ENCODE assay signal across 25 cellular contexts in genomic region chr13:113052971-113053370, GRCh38. TPM values are rescaled to one million over a fixed set of nuclear protein-coding genes. Genes with fewer than 3 reads are reported as not detected.
A peak's percentile ranks its signal among the peaks of the same experiment; 100 is the strongest.
DNase-seq lines count a peak whose midpoint lies in the region; ATAC-seq and TF ChIP-seq lines count a peak whose summit lies in the region.
"Had no signal": no experiment of that assay in that cellular context is flagged by ENCODE, and none has a peak within 500 bp of the region (broad histone marks: within the 10 kb centered on the region; RNA-seq: fewer than 3 reads in every experiment).

No MANE protein-coding gene starts in this region.

- TF ChIP-seq CTCF in left ventricle myocardium inferior (IDR thresholded peaks at IDR 0.05; ENCODE audit: borderline replicate concordance) (no peak), chondrocyte (IDR thresholded peaks at IDR 0.05) (no peak), type B pancreatic cell (conservative IDR thresholded peaks at IDR 0.05) (no peak), nephron progenitor cell (IDR thresholded peaks at IDR 0.05) (no peak)

- no peak overlapping the region for H3K4me3 ChIP-seq in left ventricle myocardium inferior
- peak overlapping the region in 1 of 2 donors; percentile 6 for H3K4me3 ChIP-seq in neuronal stem cell (ENCODE audit: low read length in 2 of 2)
- H3K4me3 ChIP-seq: BLaER1, K562, MG63, SJCRH30 had no signal

- H3K4me2 ChIP-seq in neuronal stem cell (ENCODE audit: insufficient read depth, low read length, poor library complexity, severe bottlenecking) = no peak overlapping the region
- H3K4me2 ChIP-seq: BLaER1 had no signal

- no peak overlapping the region for H4K91ac ChIP-seq in neuronal stem cell (ENCODE audit: low read depth, low read length, poor library complexity)

- H3K4ac ChIP-seq in neuronal stem cell (ENCODE audit: low read length) = no peak overlapping the region

- H3K9me3 Mint-ChIP-seq in chondrocyte (ENCODE audit: low read depth) (no peaks in the 10 kb centered on the region), type B pancreatic cell (no peaks in the 10 kb centered on the region), nephron progenitor cell (no peaks in the 10 kb centered on the region)

- H2BK120ac ChIP-seq in neuronal stem cell (ENCODE audit: low read depth, low read length) = no peak overlapping the region

- H2BK5ac ChIP-seq in neuronal stem cell (ENCODE audit: low read length) = no peak overlapping the region

- no peak overlapping the region for H2AFZ ChIP-seq in neuronal stem cell (ENCODE audit: low read length)

- no peak overlapping the region for H3K18ac ChIP-seq in neuronal stem cell (ENCODE audit: low read length)

- ATAC-seq in Right ventricle myocardium inferior = no peak
- ATAC-seq: K562, Panc1 had no signal

- no peak overlapping the region for H3K9ac ChIP-seq in neuronal stem cell (ENCODE audit: low read depth, low read length, poor library complexity)
- H3K9ac ChIP-seq: BLaER1 had no signal

- H3K4me1 Mint-ChIP-seq in chondrocyte (ENCODE audit: low read depth) (peaks cover 4% of the 10 kb centered on the region), type B pancreatic cell (ENCODE audit: unreplicated experiment) (peaks cover 10% of the 10 kb centered on the region), nephron progenitor cell (peaks cover 39% of the 10 kb centered on the region)

- H3K9me3 ChIP-seq in left ventricle myocardium inferior (replicated peaks) (no peaks in the 10 kb centered on the region), neuronal stem cell (replicated peaks in 1 of 2; ENCODE audit: control insufficient read depth in 2 of 2, insufficient read depth in 1 of 2, low read depth in 1 of 2, low read length in 2 of 2) (peaks cover 6 to 12% of the 10 kb centered on the region in 2 donors)
- H3K9me3 ChIP-seq: MG63, SJCRH30 had no signal

- H3K79me1 ChIP-seq in neuronal stem cell (ENCODE audit: low read depth, low read length) = peaks cover 4% of the 10 kb centered on the region

- peaks cover 11% of the 10 kb centered on the region for H3K36me3 ChIP-seq in left ventricle myocardium inferior
- peaks cover 0 to 2% of the 10 kb centered on the region in 2 donors for H3K36me3 ChIP-seq in neuronal stem cell (replicated peaks in 1 of 2; ENCODE audit: control insufficient read depth in 2 of 2, insufficient read depth in 2 of 2, low read length in 2 of 2)
- H3K36me3 ChIP-seq: BLaER1, MG63, SJCRH30 had no signal

- WGBS in neuronal stem cell (ENCODE audit: extremely low coverage in 2 of 2, insufficient read length in 2 of 2, insufficient replicate concordance in 1 of 2), 2 donors = no CpG with 5 or more reads among the region's 13 CpGs

- H2BK15ac ChIP-seq in neuronal stem cell (ENCODE audit: low read length) = no peak overlapping the region

- no peak overlapping the region for H3K27ac Mint-ChIP-seq in chondrocyte (ENCODE audit: unreplicated experiment)
- peak overlapping the region; percentile 10 for H3K27ac Mint-ChIP-seq in type B pancreatic cell
- no peak overlapping the region for H3K27ac Mint-ChIP-seq in nephron progenitor cell
- H3K27ac Mint-ChIP-seq: CD4-positive, alpha-beta memory T cell had no signal

- H3K36me3 Mint-ChIP-seq in chondrocyte (ENCODE audit: low read depth) (peaks cover 3% of the 10 kb centered on the region), type B pancreatic cell (peaks cover 5% of the 10 kb centered on the region), nephron progenitor cell (ENCODE audit: low read depth) (peaks cover 5% of the 10 kb centered on the region)

- H4K8ac ChIP-seq in neuronal stem cell (ENCODE audit: low read depth, low read length) = no peak overlapping the region

- intact Hi-C loops in Right ventricle myocardium inferior (cut with DNase I) (no loop called here), left ventricle myocardium inferior (cut with micrococcal nuclease) (loop anchor here (5.0 kb wide), 1 partner anchor 296 kb away; no protein-coding TSS in a partner anchor)

- H3K27ac ChIP-seq in left ventricle myocardium inferior (replicated peaks) (no peak overlapping the region), neuronal stem cell (replicated peaks; ENCODE audit: low read length) (no peak overlapping the region)
- H3K27ac ChIP-seq: 22Rv1, BLaER1, SJCRH30 had no signal

- DNase-seq in Right ventricle myocardium inferior (ENCODE audit: missing footprints) (peak; percentile 53), left ventricle myocardium inferior (no peak), chondrocyte (ENCODE audit: low spot score) (peak; percentile 61), neuronal stem cell (ENCODE audit: low spot score) (no peak), type B pancreatic cell (ENCODE audit: extremely low spot score, unreplicated experiment) (no peak), MV-4-11 (lab: John Stamatoyannopoulos, UW) (no peak), nephron progenitor cell (no peak)
- no peak for DNase-seq in stimulated activated naive CD4-positive, alpha-beta T cell (lab: John Stamatoyannopoulos, UW)
- DNase-seq: ACHN; CD4-positive, alpha-beta memory T cell; DND-41; GOT3; HCEC 1CT; MG63; NCI-H1092; NCI-H2029; NCI-H345; NCI-H524; NCI-H774 had no signal

- no peak overlapping the region for H3K14ac ChIP-seq in neuronal stem cell (ENCODE audit: low read length)

- H3K23ac ChIP-seq in neuronal stem cell (ENCODE audit: low read depth, low read length, poor library complexity) = peak overlapping the region; percentile 44

- H2BK12ac ChIP-seq in neuronal stem cell (ENCODE audit: low read length) = no peak overlapping the region

- H3K27me3 Mint-ChIP-seq in chondrocyte (ENCODE audit: low read depth) (peaks cover 10% of the 10 kb centered on the region), type B pancreatic cell (peaks cover 7% of the 10 kb centered on the region), nephron progenitor cell (ENCODE audit: low read depth, poor library complexity) (peaks cover 60% of the 10 kb centered on the region)
- H3K27me3 Mint-ChIP-seq: CD4-positive, alpha-beta memory T cell had no signal

- H3K4me3 Mint-ChIP-seq in chondrocyte (ENCODE audit: unreplicated experiment) (no peak overlapping the region), type B pancreatic cell (no peak overlapping the region), nephron progenitor cell (no peak overlapping the region)
- H3K4me3 Mint-ChIP-seq: CD4-positive, alpha-beta memory T cell had no signal

- peaks cover 38% of the 10 kb centered on the region for H3K4me1 ChIP-seq in left ventricle myocardium inferior
- peaks cover 4 to 12% of the 10 kb centered on the region in 2 donors for H3K4me1 ChIP-seq in neuronal stem cell (ENCODE audit: control insufficient read depth in 2 of 2, insufficient read depth in 1 of 2, low read depth in 1 of 2, low read length in 2 of 2)
- H3K4me1 ChIP-seq: BLaER1, SJCRH30 had no signal

- H2AK5ac ChIP-seq in neuronal stem cell (ENCODE audit: low read depth, low read length) = no peak overlapping the region

- H3K27me3 ChIP-seq in left ventricle myocardium inferior (ENCODE audit: low read depth) = peaks cover 10% of the 10 kb centered on the region
- H3K27me3 ChIP-seq in neuronal stem cell (ENCODE audit: control insufficient read depth in 3 of 3, insufficient read depth in 3 of 3, low read depth in 1 of 3, low read length in 3 of 3) = peaks cover 0 to 4% (median 0%) of the 10 kb centered on the region in 3 experiments
- H3K27me3 ChIP-seq: BLaER1, SJCRH30 had no signal

RNA-seq across cellular contexts. Expression of gene F7, which starts 52.6 kb away (rescaled TPM):
- total RNA-seq in Right ventricle myocardium inferior (not detected), left ventricle myocardium inferior (not detected), chondrocyte (0.34 to 0.85 TPM (median 0.60 TPM) in 3 replicates), type B pancreatic cell (ENCODE audit: low replicate concordance) (3.0 and 5.3 TPM in 2 replicates)
- 0.68 TPM for polyA plus RNA-seq in neuronal stem cell (2013, experiment 1 of 2)
- 0.62 TPM for polyA plus RNA-seq in neuronal stem cell (2013, experiment 2 of 2)
- total RNA-seq: CD4-positive, alpha-beta memory T cell; K562; LHCN-M2; SJCRH30 had no signal
- polyA plus RNA-seq: CD4-positive, alpha-beta memory T cell; K562 had no signal

Comparison
In these comparisons a context has a peak if more than half of its experiments do, and no peak if none do; other contexts are left out.
1. DNase-seq: peak in Right ventricle myocardium inferior (single experiment) and chondrocyte (single experiment); none in left ventricle myocardium inferior (single experiment), neuronal stem cell (single experiment), type B pancreatic cell (single experiment), MV-4-11 (single experiment), stimulated activated naive CD4-positive, alpha-beta T cell (0 of 6) and nephron progenitor cell (single experiment).